In genomic region chr5:103014983-103015382, GRCh38 we compare ENCODE assay signal across 20 cellular contexts.
DNase-seq lines count a peak whose midpoint lies in the region; ATAC-seq and TF ChIP-seq lines count a peak whose summit lies in the region.
"Had no signal": no experiment of that assay in that cellular context is flagged by ENCODE, and none has a peak within 500 bp of the region (broad histone marks: within the 10 kb centered on the region; RNA-seq: fewer than 3 reads in every experiment).

No MANE protein-coding gene starts in this region.

- intact Hi-C loops in MCF 10A (cut with micrococcal nuclease) (no loop called here), breast epithelium (cut with DNase I; ENCODE audit: low total_unique reads) (no loop called here), lower leg skin (cut with DNase I; ENCODE audit: low total_unique reads) (no loop called here)
- intact Hi-C loops in activated CD4-positive, alpha-beta T cell treated with anti-CD3 and anti-CD28 coated beads for 36 hours (cut with DNase I, micrococcal nuclease), result no loop called here

- H3K36me3 ChIP-seq in breast epithelium, result no peaks in the 10 kb centered on the region
- no peaks in the 10 kb centered on the region for H3K36me3 ChIP-seq in thoracic aorta

- no peak for TF ChIP-seq CTCF in MCF 10A (IDR thresholded peaks at IDR 0.05; ENCODE audit: unreplicated experiment)
- TF ChIP-seq CTCF in breast epithelium (IDR thresholded peaks at IDR 0.05), result no peak
- TF ChIP-seq CTCF in chondrocyte (IDR thresholded peaks at IDR 0.05), result no peak
- no peak for TF ChIP-seq CTCF in foreskin fibroblast (IDR thresholded peaks at IDR 0.05; ENCODE audit: low read depth, low read length)
- TF ChIP-seq CTCF in thoracic aorta (IDR thresholded peaks at IDR 0.05), result no peak
- TF ChIP-seq CTCF in lower leg skin (IDR thresholded peaks at IDR 0.05), result no peak

- CTCF ChIA-PET in MCF 10A (lab: Yijun Ruan, JAX), result interaction anchor here (0.6 to 1.2 kb wide), 3 partner anchors 26 to 85 kb away, joined by 3 to 4 read pairs (median 3); no protein-coding TSS in a partner anchor
- CTCF ChIA-PET in activated CD4-positive, alpha-beta T cell treated with anti-CD3 and anti-CD28 coated beads for 36 hours (lab: Charles Lee), result interaction anchor here (1.0 kb wide), 1 partner anchor 124 kb away, joined by 3 read pairs; no protein-coding TSS in a partner anchor

- H3K4me1 Mint-ChIP-seq in MCF 10A (ENCODE audit: insufficient read depth, unreplicated experiment) (no peaks in the 10 kb centered on the region), chondrocyte (ENCODE audit: low read depth) (peaks cover 50% of the 10 kb centered on the region)
- H3K4me1 Mint-ChIP-seq in activated CD4-positive, alpha-beta T cell treated with anti-CD3 and anti-CD28 coated beads for 36 hours, result no peaks in the 10 kb centered on the region
- H3K4me1 Mint-ChIP-seq: IgD-negative memory B cell had no signal

- H3K4me3 ChIP-seq in breast epithelium, result no peak overlapping the region
- H3K4me3 ChIP-seq in foreskin fibroblast (ENCODE audit: low read depth in 1 of 2, low read length in 2 of 2), result no peak overlapping the region
- no peak overlapping the region for H3K4me3 ChIP-seq in thoracic aorta
- H3K4me3 ChIP-seq in lower leg skin (ENCODE audit: low read depth, poor library complexity, severe bottlenecking), result no peak overlapping the region
- H3K4me3 ChIP-seq: GM12878, SJSA1 had no signal

- no TSS peak for BruUV-seq in MCF 10A (replicated peaks; lab: Mats Ljungman, UMichigan)

- DNase-seq in MCF 10A (ENCODE audit: unreplicated experiment) (peak; percentile 11), breast epithelium (ENCODE audit: low spot score in 2 of 2) (no peak), chondrocyte (ENCODE audit: low spot score) (no peak), foreskin fibroblast (peak; percentile 45 to 69), thoracic aorta (ENCODE audit: low spot score) (no peak), lower leg skin (ENCODE audit: low spot score in 2 of 2) (no peak)
- DNase-seq in activated CD4-positive, alpha-beta T cell treated with anti-CD3 and anti-CD28 coated beads for 36 hours, result no peak
- DNase-seq: C1 segment of cervical spinal cord; Caco-2; DMS53; GOT3; NCI-H1436; NCI-H2081 treated with DMSO at 0.1 percent for 48 hours; NCI-H69; NK-92 treated with Interleukin-12 subunit alpha and Interleukin-12 subunit beta, amount 100 ng/mL, for 24 hours had no signal

- POLR2A ChIA-PET in MCF 10A (lab: Yijun Ruan, JAX), result no interaction called here
- POLR2A ChIA-PET in activated CD4-positive, alpha-beta T cell treated with anti-CD3 and anti-CD28 coated beads for 36 hours (lab: Charles Lee), result no interaction called here

- H3K27ac ChIP-seq in breast epithelium, result no peak overlapping the region
- peak overlapping the region; percentile 12 to 36 for H3K27ac ChIP-seq in thoracic aorta
- H3K27ac ChIP-seq: RWPE1, SJSA1 had no signal

- peaks cover 0 to 3% of the 10 kb centered on the region in 2 donors for H3K9me3 ChIP-seq in breast epithelium
- H3K9me3 ChIP-seq in thoracic aorta, result peaks cover 3% of the 10 kb centered on the region
- H3K9me3 ChIP-seq: Caco-2, SJSA1 had no signal

- TF ChIP-seq POLR2A in breast epithelium (IDR thresholded peaks at IDR 0.05), result no peak
- TF ChIP-seq POLR2A in lower leg skin (IDR thresholded peaks at IDR 0.05), result no peak

- no peaks in the 10 kb centered on the region for H3K27me3 Mint-ChIP-seq in MCF 10A (ENCODE audit: insufficient read depth, unreplicated experiment)
- no peaks in the 10 kb centered on the region for H3K27me3 Mint-ChIP-seq in chondrocyte (ENCODE audit: low read depth)
- H3K27me3 Mint-ChIP-seq in activated CD4-positive, alpha-beta T cell treated with anti-CD3 and anti-CD28 coated beads for 36 hours, result no peaks in the 10 kb centered on the region
- H3K27me3 Mint-ChIP-seq: IgD-negative memory B cell had no signal

- ATAC-seq in thoracic aorta (ENCODE audit: insufficient number of reproducible peaks, low FRiP score, low read depth), result no peak
- no peak for ATAC-seq in HG03280 (IDR thresholded peaks at IDR 0.05; ENCODE audit: unreplicated experiment)
- no peak for ATAC-seq in activated CD4-positive, alpha-beta T cell treated with anti-CD3 and anti-CD28 coated beads for 36 hours
- ATAC-seq: GM12878 had no signal

- H3K4me3 Mint-ChIP-seq in MCF 10A (ENCODE audit: unreplicated experiment), result no peak overlapping the region
- H3K4me3 Mint-ChIP-seq in chondrocyte (ENCODE audit: unreplicated experiment), result peak overlapping the region; percentile 16
- H3K4me3 Mint-ChIP-seq in activated CD4-positive, alpha-beta T cell treated with anti-CD3 and anti-CD28 coated beads for 36 hours, result no peak overlapping the region
- H3K4me3 Mint-ChIP-seq: IgD-negative memory B cell had no signal

- no peaks in the 10 kb centered on the region for H3K4me1 ChIP-seq in breast epithelium
- peaks cover 6 to 44% of the 10 kb centered on the region in 2 donors for H3K4me1 ChIP-seq in thoracic aorta (ENCODE audit: control insufficient read depth in 1 of 2, low read depth in 2 of 2)
- H3K4me1 ChIP-seq: Caco-2, SJSA1 had no signal

- H3K9me3 Mint-ChIP-seq in MCF 10A (ENCODE audit: unreplicated experiment) (no peaks in the 10 kb centered on the region), chondrocyte (ENCODE audit: low read depth) (peaks cover 15% of the 10 kb centered on the region)
- H3K9me3 Mint-ChIP-seq in activated CD4-positive, alpha-beta T cell treated with anti-CD3 and anti-CD28 coated beads for 36 hours (ENCODE audit: low read depth), result no peaks in the 10 kb centered on the region

- 67 to 85% methylated on average over 2 of the region's 2 CpGs for WGBS in lower leg skin, 2 donors

- H3K36me3 Mint-ChIP-seq in MCF 10A (ENCODE audit: insufficient read depth, unreplicated experiment), result peaks cover 14% of the 10 kb centered on the region
- peaks cover 18% of the 10 kb centered on the region for H3K36me3 Mint-ChIP-seq in chondrocyte (ENCODE audit: low read depth)
- peaks cover 28% of the 10 kb centered on the region for H3K36me3 Mint-ChIP-seq in activated CD4-positive, alpha-beta T cell treated with anti-CD3 and anti-CD28 coated beads for 36 hours (ENCODE audit: low read depth)

- H3K27me3 ChIP-seq in breast epithelium, result no peaks in the 10 kb centered on the region
- no peaks in the 10 kb centered on the region for H3K27me3 ChIP-seq in thoracic aorta (replicated peaks; ENCODE audit: insufficient read depth)
- H3K27me3 ChIP-seq: SJSA1 had no signal

- H3K27ac Mint-ChIP-seq in MCF 10A (ENCODE audit: low read depth, unreplicated experiment) (no peak overlapping the region), chondrocyte (ENCODE audit: unreplicated experiment) (peak overlapping the region; percentile 82)
- H3K27ac Mint-ChIP-seq in activated CD4-positive, alpha-beta T cell treated with anti-CD3 and anti-CD28 coated beads for 36 hours, result no peak overlapping the region
- H3K27ac Mint-ChIP-seq: IgD-negative memory B cell had no signal

Comparison
In these comparisons a context has a peak if more than half of its experiments do, and no peak if none do; other contexts are left out.
1. DNase-seq: peak in MCF 10A (single experiment) and foreskin fibroblast (2 of 2); none in breast epithelium (0 of 2), chondrocyte (single experiment), thoracic aorta (single experiment), lower leg skin (0 of 2) and activated CD4-positive, alpha-beta T cell treated with anti-CD3 and anti-CD28 coated beads for 36 hours (single experiment).
2. H3K27ac ChIP-seq: peak in thoracic aorta (2 of 2); none in breast epithelium (0 of 2).